Comparison of ENCODE assay signal across 1 cellular context in the genomic region with DNA sequence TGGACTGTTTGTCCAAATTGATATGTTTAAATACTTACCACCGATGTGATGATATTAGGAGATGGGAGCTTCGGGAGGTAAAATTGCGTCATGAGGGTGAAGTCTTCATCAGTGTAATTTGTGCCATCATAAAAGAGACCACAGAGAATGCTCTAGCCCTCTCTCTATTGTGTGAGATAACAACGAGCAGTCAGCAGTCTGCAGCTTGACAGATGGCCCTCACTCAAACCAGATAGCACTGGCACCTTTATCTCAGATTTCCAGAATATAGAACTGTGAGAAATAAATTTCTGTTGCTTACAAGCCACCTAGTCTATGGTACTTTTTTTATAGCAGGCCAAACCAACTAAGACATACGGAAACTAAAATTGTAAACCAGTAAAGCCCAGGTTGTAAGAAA.
TF ChIP-seq lines count a peak whose summit lies in the region.

No MANE protein-coding gene starts in this region.

TF ChIP-seq in GM23338, 12 proteins besides CTCF, POLR2A, EP300 and RAD21 (continued from another document):
- TF ChIP-seq, protein P1, sequence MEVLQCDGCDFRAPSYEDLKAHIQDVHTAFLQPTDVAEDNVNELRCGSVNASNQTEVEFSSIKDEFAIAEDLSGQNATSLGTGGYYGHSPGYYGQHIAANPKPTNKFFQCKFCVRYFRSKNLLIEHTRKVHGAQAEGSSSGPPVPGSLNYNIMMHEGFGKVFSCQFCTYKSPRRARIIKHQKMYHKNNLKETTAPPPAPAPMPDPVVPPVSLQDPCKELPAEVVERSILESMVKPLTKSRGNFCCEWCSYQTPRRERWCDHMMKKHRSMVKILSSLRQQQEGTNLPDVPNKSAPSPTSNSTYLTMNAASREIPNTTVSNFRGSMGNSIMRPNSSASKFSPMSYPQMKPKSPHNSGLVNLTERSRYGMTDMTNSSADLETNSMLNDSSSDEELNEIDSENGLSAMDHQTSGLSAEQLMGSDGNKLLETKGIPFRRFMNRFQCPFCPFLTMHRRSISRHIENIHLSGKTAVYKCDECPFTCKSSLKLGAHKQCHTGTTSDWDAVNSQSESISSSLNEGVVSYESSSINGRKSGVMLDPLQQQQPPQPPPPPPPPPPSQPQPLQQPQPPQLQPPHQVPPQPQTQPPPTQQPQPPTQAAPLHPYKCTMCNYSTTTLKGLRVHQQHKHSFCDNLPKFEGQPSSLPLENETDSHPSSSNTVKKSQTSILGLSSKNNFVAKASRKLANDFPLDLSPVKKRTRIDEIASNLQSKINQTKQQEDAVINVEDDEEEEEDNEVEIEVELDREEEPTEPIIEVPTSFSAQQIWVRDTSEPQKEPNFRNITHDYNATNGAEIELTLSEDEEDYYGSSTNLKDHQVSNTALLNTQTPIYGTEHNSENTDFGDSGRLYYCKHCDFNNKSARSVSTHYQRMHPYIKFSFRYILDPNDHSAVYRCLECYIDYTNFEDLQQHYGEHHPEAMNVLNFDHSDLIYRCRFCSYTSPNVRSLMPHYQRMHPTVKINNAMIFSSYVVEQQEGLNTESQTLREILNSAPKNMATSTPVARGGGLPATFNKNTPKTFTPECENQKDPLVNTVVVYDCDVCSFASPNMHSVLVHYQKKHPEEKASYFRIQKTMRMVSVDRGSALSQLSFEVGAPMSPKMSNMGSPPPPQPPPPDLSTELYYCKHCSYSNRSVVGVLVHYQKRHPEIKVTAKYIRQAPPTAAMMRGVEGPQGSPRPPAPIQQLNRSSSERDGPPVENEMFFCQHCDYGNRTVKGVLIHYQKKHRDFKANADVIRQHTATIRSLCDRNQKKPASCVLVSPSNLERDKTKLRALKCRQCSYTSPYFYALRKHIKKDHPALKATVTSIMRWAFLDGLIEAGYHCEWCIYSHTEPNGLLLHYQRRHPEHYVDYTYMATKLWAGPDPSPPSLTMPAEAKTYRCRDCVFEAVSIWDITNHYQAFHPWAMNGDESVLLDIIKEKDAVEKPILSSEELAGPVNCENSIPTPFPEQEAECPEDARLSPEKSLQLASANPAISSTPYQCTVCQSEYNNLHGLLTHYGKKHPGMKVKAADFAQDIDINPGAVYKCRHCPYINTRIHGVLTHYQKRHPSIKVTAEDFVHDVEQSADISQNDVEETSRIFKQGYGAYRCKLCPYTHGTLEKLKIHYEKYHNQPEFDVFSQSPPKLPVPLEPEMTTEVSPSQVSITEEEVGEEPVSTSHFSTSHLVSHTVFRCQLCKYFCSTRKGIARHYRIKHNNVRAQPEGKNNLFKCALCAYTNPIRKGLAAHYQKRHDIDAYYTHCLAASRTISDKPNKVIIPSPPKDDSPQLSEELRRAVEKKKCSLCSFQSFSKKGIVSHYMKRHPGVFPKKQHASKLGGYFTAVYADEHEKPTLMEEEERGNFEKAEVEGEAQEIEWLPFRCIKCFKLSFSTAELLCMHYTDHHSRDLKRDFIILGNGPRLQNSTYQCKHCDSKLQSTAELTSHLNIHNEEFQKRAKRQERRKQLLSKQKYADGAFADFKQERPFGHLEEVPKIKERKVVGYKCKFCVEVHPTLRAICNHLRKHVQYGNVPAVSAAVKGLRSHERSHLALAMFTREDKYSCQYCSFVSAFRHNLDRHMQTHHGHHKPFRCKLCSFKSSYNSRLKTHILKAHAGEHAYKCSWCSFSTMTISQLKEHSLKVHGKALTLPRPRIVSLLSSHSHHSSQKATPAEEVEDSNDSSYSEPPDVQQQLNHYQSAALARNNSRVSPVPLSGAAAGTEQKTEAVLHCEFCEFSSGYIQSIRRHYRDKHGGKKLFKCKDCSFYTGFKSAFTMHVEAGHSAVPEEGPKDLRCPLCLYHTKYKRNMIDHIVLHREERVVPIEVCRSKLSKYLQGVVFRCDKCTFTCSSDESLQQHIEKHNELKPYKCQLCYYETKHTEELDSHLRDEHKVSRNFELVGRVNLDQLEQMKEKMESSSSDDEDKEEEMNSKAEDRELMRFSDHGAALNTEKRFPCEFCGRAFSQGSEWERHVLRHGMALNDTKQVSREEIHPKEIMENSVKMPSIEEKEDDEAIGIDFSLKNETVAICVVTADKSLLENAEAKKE (CRISPR knock-in tag; IDR thresholded peaks at IDR 0.05), result no peak
- no peak for TF ChIP-seq STAT1 (IDR thresholded peaks at IDR 0.05; ENCODE audit: unreplicated experiment)
- TF ChIP-seq POLR2AphosphoS5 (IDR thresholded peaks at IDR 0.05; ENCODE audit: low read depth), result no peak
TF ChIP-seq in GM23338: peak in this region for 0.
